ENCODE assay signal across 28 cellular contexts in the genomic region with DNA sequence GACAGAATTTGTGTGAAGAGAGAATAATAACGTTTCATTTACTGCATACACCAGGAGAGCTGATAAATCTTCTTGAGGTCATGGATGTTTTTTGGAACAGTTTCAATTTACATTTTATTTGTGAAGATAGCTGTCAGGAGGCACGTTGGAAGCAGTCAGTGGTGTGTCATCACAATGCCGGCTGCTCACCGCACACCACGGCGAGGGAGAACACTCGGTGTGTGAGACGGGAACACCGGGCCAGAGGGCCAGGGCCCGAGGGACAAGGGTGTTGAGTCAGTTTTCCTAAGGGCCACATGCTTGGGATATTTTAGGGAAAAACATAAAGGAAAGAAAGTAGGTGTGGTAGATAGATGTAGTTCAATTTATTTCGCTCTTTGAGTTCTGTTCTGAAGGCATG.
"Had no signal": no experiment of that assay in that cellular context is flagged by ENCODE, and none has a peak within 500 bp of the region (broad histone marks: within the 10 kb centered on the region; RNA-seq: fewer than 3 reads in every experiment).

No MANE protein-coding gene starts in this region.

- H3K27ac ChIP-seq: esophagus muscularis mucosa, foreskin keratinocyte, heart left ventricle, lower lobe of right lung, neutrophil, right lobe of liver, stomach, thyroid gland, upper lobe of right lung had no signal

- H3K27me3 ChIP-seq: esophagus muscularis mucosa, foreskin keratinocyte, heart left ventricle, neutrophil, right lobe of liver, stomach, thyroid gland, upper lobe of right lung had no signal

- H3K9me3 ChIP-seq: esophagus muscularis mucosa, lower lobe of right lung, neutrophil, right lobe of liver, thyroid gland, upper lobe of right lung had no signal

- H3K4me3 ChIP-seq: esophagus muscularis mucosa, heart left ventricle, lower lobe of right lung, mucosa of descending colon, right lobe of liver, stomach, thyroid gland, upper lobe of right lung had no signal

- H3K27ac Mint-ChIP-seq: activated CD4-positive, alpha-beta memory T cell treated with anti-CD3 and anti-CD28 coated beads, Interleukin-2, amount 10 ng/mL, durations not matched to agents 7 days and 5 days; activated CD4-positive, alpha-beta T cell treated with anti-CD3 and anti-CD28 coated beads, Interleukin-2, amount 10 ng/mL, durations not matched to agents 7 days and 5 days; activated T-cell treated with anti-CD3 and anti-CD28 coated beads, Interleukin-2, amount 50 U/mL, for 24 hours; natural killer cell treated with Interleukin-12 subunit alpha and Interleukin-12 subunit beta and Interleukin-15 and Interleukin-18, amount 100 ng/mL, for 72 hours; stimulated activated effector memory CD8-positive, alpha-beta T cell treated with anti-CD3 and anti-CD28 coated beads, Interleukin-12 subunit alpha, Interleukin-12 subunit beta, amount 100 ng/mL, for 72 hours; T-helper 1 cell treated with Interleukin-12 subunit alpha and Interleukin-12 subunit beta and Interleukin-4 antibody, amounts not matched to agents 30 μg/mL and 1 μg/mL, for 36 hours; WTC11 had no signal

- H3K4me1 ChIP-seq: esophagus muscularis mucosa, foreskin keratinocyte, heart left ventricle, lower lobe of right lung, right lobe of liver, stomach, thyroid gland, upper lobe of right lung had no signal

- H3K36me3 ChIP-seq: esophagus muscularis mucosa, heart left ventricle, lower lobe of right lung, neutrophil, right lobe of liver, stomach, thyroid gland, upper lobe of right lung had no signal

- H3K27me3 Mint-ChIP-seq: activated CD4-positive, alpha-beta memory T cell treated with anti-CD3 and anti-CD28 coated beads, Interleukin-2, amount 10 ng/mL, durations not matched to agents 7 days and 5 days; activated CD4-positive, alpha-beta T cell treated with anti-CD3 and anti-CD28 coated beads, Interleukin-2, amount 10 ng/mL, durations not matched to agents 7 days and 5 days; activated T-cell treated with anti-CD3 and anti-CD28 coated beads, Interleukin-2, amount 50 U/mL, for 24 hours; natural killer cell treated with Interleukin-12 subunit alpha and Interleukin-12 subunit beta and Interleukin-15 and Interleukin-18, amount 100 ng/mL, for 72 hours had no signal

- H3K4me1 Mint-ChIP-seq: activated CD4-positive, alpha-beta memory T cell treated with anti-CD3 and anti-CD28 coated beads, Interleukin-2, amount 10 ng/mL, durations not matched to agents 7 days and 5 days; activated CD4-positive, alpha-beta T cell treated with anti-CD3 and anti-CD28 coated beads, Interleukin-2, amount 10 ng/mL, durations not matched to agents 7 days and 5 days; stimulated activated effector memory CD8-positive, alpha-beta T cell treated with anti-CD3 and anti-CD28 coated beads, Interleukin-12 subunit alpha, Interleukin-12 subunit beta, amount 100 ng/mL, for 72 hours; WTC11 had no signal

- DNase-seq: activated CD4-positive, alpha-beta memory T cell treated with anti-CD3 and anti-CD28 coated beads, Interleukin-2, amount 10 ng/mL, durations not matched to agents 7 days and 5 days; activated CD4-positive, alpha-beta T cell treated with anti-CD3 and anti-CD28 coated beads for 1 hour; activated CD4-positive, alpha-beta T cell treated with anti-CD3 and anti-CD28 coated beads, Interleukin-2, amount 10 ng/mL, durations not matched to agents 7 days and 5 days; activated CD8-positive, alpha-beta memory T cell treated with anti-CD3 and anti-CD28 coated beads, Interleukin-2, amount 50 U/mL, for 48 hours; activated gamma-delta T cell; activated naive CD4-positive, alpha-beta T cell treated with anti-CD3 and anti-CD28 coated beads, Interleukin-2, amount 50 U/mL, for 16 hours; activated T-cell treated with anti-CD3 and anti-CD28 coated beads, Interleukin-2, amount 50 U/mL, for 24 hours; amniotic stem cell; caudate nucleus; foreskin keratinocyte; heart left ventricle; lower lobe of right lung; mesenchymal stem cell; mucosa of descending colon; small intestine; stimulated activated CD4-positive, alpha-beta T cell treated with anti-CD3 and anti-CD28 coated beads, Interleukin-4, amount 100 ng/mL, for 24 hours; stomach; T1000; thyroid gland; upper lobe of right lung had no signal

- H3K4me3 Mint-ChIP-seq: activated CD4-positive, alpha-beta memory T cell treated with anti-CD3 and anti-CD28 coated beads, Interleukin-2, amount 10 ng/mL, durations not matched to agents 7 days and 5 days; activated CD4-positive, alpha-beta T cell treated with anti-CD3 and anti-CD28 coated beads, Interleukin-2, amount 10 ng/mL, durations not matched to agents 7 days and 5 days; activated T-cell treated with anti-CD3 and anti-CD28 coated beads, Interleukin-2, amount 50 U/mL, for 24 hours; natural killer cell treated with Interleukin-12 subunit alpha and Interleukin-12 subunit beta and Interleukin-15 and Interleukin-18, amount 100 ng/mL, for 72 hours; stimulated activated effector memory CD8-positive, alpha-beta T cell treated with anti-CD3 and anti-CD28 coated beads, Interleukin-12 subunit alpha, Interleukin-12 subunit beta, amount 100 ng/mL, for 72 hours; T-helper 1 cell treated with Interleukin-12 subunit alpha and Interleukin-12 subunit beta and Interleukin-4 antibody, amounts not matched to agents 30 μg/mL and 1 μg/mL, for 36 hours; WTC11 had no signal

- H3K36me3 Mint-ChIP-seq: stimulated activated effector memory CD8-positive, alpha-beta T cell treated with anti-CD3 and anti-CD28 coated beads, Interleukin-12 subunit alpha, Interleukin-12 subunit beta, amount 100 ng/mL, for 72 hours had no signal

- ATAC-seq: foreskin keratinocyte; heart left ventricle; left lobe of liver; lower lobe of right lung; mucosa of descending colon; natural killer cell treated with Interleukin-12 subunit alpha and Interleukin-12 subunit beta and Interleukin-15 and Interleukin-18, amount 100 ng/mL, for 72 hours; right lobe of liver; stimulated activated effector memory CD8-positive, alpha-beta T cell treated with anti-CD3 and anti-CD28 coated beads, Interleukin-12 subunit alpha, Interleukin-12 subunit beta, amount 100 ng/mL, for 72 hours; upper lobe of right lung; WTC11 had no signal
